In the genomic region with DNA sequence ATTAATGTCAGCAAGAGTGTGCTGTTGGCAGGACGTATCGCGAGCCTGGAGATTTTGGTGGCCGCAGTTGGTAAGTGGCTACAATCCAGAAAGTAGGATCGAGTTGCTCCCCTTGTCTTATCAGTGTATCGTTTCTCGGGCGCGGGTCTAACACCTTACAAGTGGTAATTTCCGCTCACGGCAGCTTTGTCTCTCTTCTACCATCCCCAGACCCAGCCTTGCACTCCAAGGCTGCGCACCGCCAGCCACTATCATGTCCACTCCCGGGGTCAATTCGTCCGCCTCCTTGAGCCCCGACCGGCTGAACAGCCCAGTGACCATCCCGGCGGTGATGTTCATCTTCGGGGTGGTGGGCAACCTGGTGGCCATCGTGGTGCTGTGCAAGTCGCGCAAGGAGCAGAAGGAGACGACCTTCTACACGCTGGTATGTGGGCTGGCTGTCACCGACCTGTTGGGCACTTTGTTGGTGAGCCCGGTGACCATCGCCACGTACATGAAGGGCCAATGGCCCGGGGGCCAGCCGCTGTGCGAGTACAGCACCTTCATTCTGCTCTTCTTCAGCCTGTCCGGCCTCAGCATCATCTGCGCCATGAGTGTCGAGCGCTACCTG, we compare ENCODE assay signal across 8 cellular contexts. TPM values are rescaled to one million over a fixed set of nuclear protein-coding genes. Genes with fewer than 3 reads are reported as not detected.
DNase-seq lines count a peak whose midpoint lies in the region; ATAC-seq, FAIRE-seq and TF ChIP-seq lines count a peak whose summit lies in the region.

No MANE protein-coding gene starts in this region.

- H3K4me1 Mint-ChIP-seq in CD4-positive, CD25-positive, alpha-beta regulatory T cell, result peaks cover 31 to 59% (median 48%) of the 10 kb centered on the region in 4 donors

- no peak for FAIRE-seq in small intestine (lab: Jason Lieb, UNC)

- WGBS in hepatocyte (ENCODE audit: low lambda C conversion rate, missing lambda C conversion rate), result 10% methylated on average over 37 of the region's 37 CpGs
- 0 to 2% (median 1%) methylated on average over 35 to 37 of the region's 37 CpGs for WGBS in small intestine, 3 donors

- H4K20me1 ChIP-seq in Loucy (ENCODE audit: insufficient read depth, low read length, poor library complexity, severe bottlenecking), result peaks cover 58% of the 10 kb centered on the region
- no peaks in the 10 kb centered on the region for H4K20me1 ChIP-seq in hepatocyte (ENCODE audit: insufficient read depth, poor library complexity, severe bottlenecking)

- peak overlapping the region; percentile 100 for H3K4me3 ChIP-seq in CD4-positive, CD25-positive, alpha-beta regulatory T cell (ENCODE audit: low read depth, low read length)
- peak overlapping the region; percentile 94 for H3K4me3 ChIP-seq in Loucy (ENCODE audit: low read length, poor library complexity, severe bottlenecking)
- peak overlapping the region; percentile 82 for H3K4me3 ChIP-seq in hepatocyte
- H3K4me3 ChIP-seq in small intestine (ENCODE audit: low read depth in 1 of 2, low read length in 2 of 2), result peak overlapping the region; percentile 78 to 89

- TF ChIP-seq CTCF in Loucy (conservative IDR thresholded peaks at IDR 0.05; ENCODE audit: low read length) (peak; percentile 60), hepatocyte (IDR thresholded peaks at IDR 0.05; ENCODE audit: poor library complexity) (no peak)

- H3K4me2 ChIP-seq in Loucy (ENCODE audit: low read depth, low read length, poor library complexity, severe bottlenecking) (peak overlapping the region; percentile 89), hepatocyte (peak overlapping the region; percentile 99)

- H3K9me3 ChIP-seq in CD4-positive, CD25-positive, alpha-beta regulatory T cell (ENCODE audit: control insufficient read depth in 2 of 2, low read length in 2 of 2), result no peaks in the 10 kb centered on the region
- no peaks in the 10 kb centered on the region for H3K9me3 ChIP-seq in Loucy (ENCODE audit: insufficient read depth, low read depth, low read length)
- H3K9me3 ChIP-seq in hepatocyte (ENCODE audit: low read depth), result no peaks in the 10 kb centered on the region
- no peaks in the 10 kb centered on the region for H3K9me3 ChIP-seq in small intestine (ENCODE audit: control insufficient read depth, low read depth)

- H3K9me2 ChIP-seq in Loucy (replicated peaks; ENCODE audit: low read depth, low read length) (no peaks in the 10 kb centered on the region), hepatocyte (replicated peaks; ENCODE audit: insufficient read depth) (no peaks in the 10 kb centered on the region)

- peak overlapping the region; percentile 94 for H3K9ac ChIP-seq in Loucy (ENCODE audit: low read depth, low read length, poor library complexity, severe bottlenecking)

- peak; percentile 24 to 76 (median 57) for DNase-seq in CD4-positive, CD25-positive, alpha-beta regulatory T cell
- DNase-seq in activated naive CD4-positive, alpha-beta T cell treated with anti-CD3 and anti-CD28 coated beads, Interleukin-2, amount 50 U/mL, for 72 hours (ENCODE audit: low spot score in 2 of 2), result peak; percentile 49 to 66
- no peak for DNase-seq in hepatocyte (ENCODE audit: low spot score)
- DNase-seq in small intestine, result peak; percentile 58
- no peak for DNase-seq in NCI-H524 treated with DMSO at 0.1 percent for 48 hours (lab: John Stamatoyannopoulos, UW)
- DNase-seq in midbrain (lab: John Stamatoyannopoulos, UW), result no peak

- peak overlapping the region; percentile 3 to 98 (median 90) for H3K27ac Mint-ChIP-seq in CD4-positive, CD25-positive, alpha-beta regulatory T cell
- H3K27ac Mint-ChIP-seq in activated naive CD4-positive, alpha-beta T cell treated with anti-CD3 and anti-CD28 coated beads, Interleukin-2, amount 50 U/mL, for 72 hours, result peak overlapping the region; percentile 94 to 98

- H3K36me3 ChIP-seq in CD4-positive, CD25-positive, alpha-beta regulatory T cell (ENCODE audit: control insufficient read depth, insufficient read depth, low read length), result peaks cover 16% of the 10 kb centered on the region
- H3K36me3 ChIP-seq in Loucy (ENCODE audit: insufficient read depth, low read length) (peaks cover 14% of the 10 kb centered on the region), hepatocyte (replicated peaks; ENCODE audit: insufficient read depth, low read depth) (no peaks in the 10 kb centered on the region), small intestine (ENCODE audit: control insufficient read depth in 2 of 2, insufficient read depth in 2 of 2, low read length in 2 of 2) (peaks cover 0 to 3% of the 10 kb centered on the region in 2 donors)

- peaks cover 54% of the 10 kb centered on the region for H3K4me1 ChIP-seq in CD4-positive, CD25-positive, alpha-beta regulatory T cell (ENCODE audit: control insufficient read depth, insufficient read depth, low read length, poor library complexity, severe bottlenecking)
- peaks cover 65% of the 10 kb centered on the region for H3K4me1 ChIP-seq in Loucy (ENCODE audit: insufficient read depth, low read length, poor library complexity, severe bottlenecking)
- H3K4me1 ChIP-seq in hepatocyte (ENCODE audit: insufficient read depth), result peaks cover 16% of the 10 kb centered on the region
- H3K4me1 ChIP-seq in small intestine (ENCODE audit: control insufficient read depth in 2 of 2, insufficient read depth in 1 of 2, low read depth in 1 of 2, low read length in 1 of 2), result peaks cover 0 to 2% of the 10 kb centered on the region in 2 donors

- H3K27ac ChIP-seq in CD4-positive, CD25-positive, alpha-beta regulatory T cell (ENCODE audit: insufficient read depth, low read length, poor library complexity, severe bottlenecking), result peak overlapping the region; percentile 90
- H3K27ac ChIP-seq in hepatocyte (no peak overlapping the region), small intestine (ENCODE audit: low read depth in 1 of 2, low read length in 1 of 2) (peak overlapping the region; percentile 88 to 94)

- H3K27me3 Mint-ChIP-seq in CD4-positive, CD25-positive, alpha-beta regulatory T cell, result no peaks in the 10 kb centered on the region

- H3F3A ChIP-seq in Loucy (ENCODE audit: low read depth), result no peaks in the 10 kb centered on the region; the same call in 1 of the 2 replicates

- no peak for ATAC-seq in CD4-positive, CD25-positive, alpha-beta regulatory T cell (ENCODE audit: low read depth in 2 of 2)
- no peak for ATAC-seq in activated naive CD4-positive, alpha-beta T cell treated with anti-CD3 and anti-CD28 coated beads, Interleukin-2, amount 50 U/mL, for 72 hours
- ATAC-seq in HG02588 (IDR thresholded peaks at IDR 0.05; ENCODE audit: unreplicated experiment), result no peak

- H3K9me3 Mint-ChIP-seq in CD4-positive, CD25-positive, alpha-beta regulatory T cell, result no peaks in the 10 kb centered on the region
- H3K9me3 Mint-ChIP-seq in activated naive CD4-positive, alpha-beta T cell treated with anti-CD3 and anti-CD28 coated beads, Interleukin-2, amount 50 U/mL, for 72 hours, result no peaks in the 10 kb centered on the region

- H3K36me3 Mint-ChIP-seq in CD4-positive, CD25-positive, alpha-beta regulatory T cell, result peaks cover 4% of the 10 kb centered on the region
- peaks cover 56 to 66% of the 10 kb centered on the region in 2 donors for H3K36me3 Mint-ChIP-seq in activated naive CD4-positive, alpha-beta T cell treated with anti-CD3 and anti-CD28 coated beads, Interleukin-2, amount 50 U/mL, for 72 hours

- H3K79me2 ChIP-seq in Loucy (ENCODE audit: insufficient read depth, low read length) (peaks cover 83% of the 10 kb centered on the region), hepatocyte (no peaks in the 10 kb centered on the region)

- H3K27me3 ChIP-seq in CD4-positive, CD25-positive, alpha-beta regulatory T cell (ENCODE audit: control insufficient read depth, insufficient read depth, low read length), result no peaks in the 10 kb centered on the region
- no peaks in the 10 kb centered on the region for H3K27me3 ChIP-seq in Loucy (ENCODE audit: insufficient read depth, low read length, poor library complexity, severe bottlenecking)
- peaks cover 41% of the 10 kb centered on the region for H3K27me3 ChIP-seq in hepatocyte
- H3K27me3 ChIP-seq in small intestine (ENCODE audit: control insufficient read depth in 2 of 2, insufficient read depth in 2 of 2, low read length in 2 of 2), result no peaks in the 10 kb centered on the region

- H3K4me3 Mint-ChIP-seq in CD4-positive, CD25-positive, alpha-beta regulatory T cell, result peak overlapping the region; percentile 90 to 98 (median 96)

- H2AFZ ChIP-seq in Loucy (ENCODE audit: low read length), result no peak overlapping the region
- H2AFZ ChIP-seq in hepatocyte, result peak overlapping the region; percentile 28

RNA-seq across cellular contexts. Expression of gene PTGER4, which starts 1.1 kb away (rescaled TPM):
- 343 TPM for total RNA-seq in CD4-positive, CD25-positive, alpha-beta regulatory T cell
- 10 to 100 TPM; 17.2 to 37.6 (median 24.3) TPM for polyA plus RNA-seq in CD4-positive, CD25-positive, alpha-beta regulatory T cell
- 10 to 100 TPM; 56.9 to 61.0 TPM for total RNA-seq in activated naive CD4-positive, alpha-beta T cell treated with anti-CD3 and anti-CD28 coated beads, Interleukin-2, amount 50 U/mL, for 72 hours
- total RNA-seq in hepatocyte, result 1.4 and 7.1 TPM in 2 replicates
- polyA plus RNA-seq in hepatocyte (1.4 and 3.6 TPM in 2 replicates), small intestine (10 to 100 TPM; 17.2 to 29.7 (median 21.1) TPM)

Comparison
In these comparisons a context has a peak if more than half of its experiments do, and no peak if none do; other contexts are left out.
1. DNase-seq: peak in CD4-positive, CD25-positive, alpha-beta regulatory T cell (3 of 3), activated naive CD4-positive, alpha-beta T cell treated with anti-CD3 and anti-CD28 coated beads, Interleukin-2, amount 50 U/mL, for 72 hours (2 of 2) and small intestine (single experiment); none in hepatocyte (single experiment), NCI-H524 treated with DMSO at 0.1 percent for 48 hours (single experiment) and midbrain (single experiment).
2. Peak in every context shown above with its lines, with median percentiles within 50 percentile points of each other: H3K4me3 ChIP-seq.